8 cellular contexts compared by ENCODE assay signal in the genomic region with DNA sequence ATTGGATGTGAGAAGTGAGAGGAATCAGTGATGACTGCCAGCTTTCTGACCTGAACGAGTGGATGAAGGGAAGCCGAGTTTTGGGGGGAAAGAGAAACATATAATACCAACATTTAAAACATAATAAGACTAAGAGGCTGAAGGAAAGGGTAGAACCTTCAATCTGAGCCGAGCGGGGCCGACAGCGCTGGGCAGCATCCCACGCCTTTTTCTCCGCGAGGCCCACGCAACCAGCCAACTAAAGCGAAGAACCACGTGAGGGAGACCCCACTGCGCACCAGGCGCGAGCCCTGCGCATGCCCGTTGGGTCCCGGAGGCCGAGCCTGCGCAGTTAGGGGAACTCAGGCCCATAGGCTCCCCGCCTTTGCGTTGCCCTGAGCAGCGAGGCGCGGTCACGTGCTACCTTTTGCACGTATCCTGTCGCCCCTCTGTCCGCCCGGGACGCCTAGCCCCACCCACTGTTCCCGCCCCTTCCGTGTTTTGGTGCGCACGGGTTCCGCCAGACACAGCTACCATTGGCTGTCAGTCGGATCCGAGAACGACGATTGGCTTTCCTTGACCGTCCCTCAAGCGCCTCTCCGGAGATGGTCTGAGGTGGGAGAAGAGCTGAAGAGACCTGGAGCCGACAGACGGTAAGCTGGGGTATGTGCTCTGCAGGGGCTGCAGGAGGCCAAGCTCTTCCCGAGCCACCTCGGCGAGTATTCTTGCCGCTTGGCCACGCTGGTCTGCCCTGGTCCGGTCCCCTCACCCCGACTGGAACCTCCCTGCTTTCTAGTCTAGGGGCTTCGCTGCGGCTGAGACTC. TPM values are rescaled to one million over a fixed set of nuclear protein-coding genes. Genes with fewer than 3 reads are reported as not detected.
DNase-seq lines count a peak whose midpoint lies in the region; ATAC-seq, FAIRE-seq and TF ChIP-seq lines count a peak whose summit lies in the region.

A gene with protein sequence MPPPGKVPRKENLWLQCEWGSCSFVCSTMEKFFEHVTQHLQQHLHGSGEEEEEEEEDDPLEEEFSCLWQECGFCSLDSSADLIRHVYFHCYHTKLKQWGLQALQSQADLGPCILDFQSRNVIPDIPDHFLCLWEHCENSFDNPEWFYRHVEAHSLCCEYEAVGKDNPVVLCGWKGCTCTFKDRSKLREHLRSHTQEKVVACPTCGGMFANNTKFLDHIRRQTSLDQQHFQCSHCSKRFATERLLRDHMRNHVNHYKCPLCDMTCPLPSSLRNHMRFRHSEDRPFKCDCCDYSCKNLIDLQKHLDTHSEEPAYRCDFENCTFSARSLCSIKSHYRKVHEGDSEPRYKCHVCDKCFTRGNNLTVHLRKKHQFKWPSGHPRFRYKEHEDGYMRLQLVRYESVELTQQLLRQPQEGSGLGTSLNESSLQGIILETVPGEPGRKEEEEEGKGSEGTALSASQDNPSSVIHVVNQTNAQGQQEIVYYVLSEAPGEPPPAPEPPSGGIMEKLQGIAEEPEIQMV (plus strand): TSS at position 573 of the 803 bp plus-strand sequence. CDS start 5,365 bp downstream, outside the sequence.

- H3K9ac ChIP-seq in NT2/D1 (ENCODE audit: insufficient read length, low read depth) (peak within 1 kb of the TSS; percentile 97), H1 (replicated peaks in 1 of 4; ENCODE audit: extremely low read depth in 1 of 4, low read depth in 3 of 4, low read length in 3 of 4) (peak within 1 kb of the TSS; percentile 62 to 86 (median 77))

- no peak within 1 kb of the TSS for H3K23ac ChIP-seq in H1 (ENCODE audit: insufficient read length)

- peaks cover 0 to 8% of the 10 kb centered on the region in 2 experiments for H4K20me1 ChIP-seq in H1 (replicated peaks in 1 of 2; ENCODE audit: control insufficient read depth in 1 of 2, insufficient read depth in 2 of 2, low read length in 2 of 2)

- DNase-seq in COR-L47 (lab: John Stamatoyannopoulos, UW) (peak; percentile 99), HUDEP-2 (lab: John Stamatoyannopoulos, UW; ENCODE audit: unreplicated experiment in 76 of 76) (peak; percentile 46 to 99 (median 99)), NT2/D1 (ENCODE audit: low read depth, low spot score) (peak; percentile 99), H1 (ENCODE audit: low read depth in 1 of 2, low spot score in 2 of 2) (peak; percentile 98), memory B cell (ENCODE audit: low spot score in 2 of 2) (peak; percentile 94 to 98)
- DNase-seq in activated CD8-positive, alpha-beta memory T cell treated with anti-CD3 and anti-CD28 coated beads, Interleukin-2, amount 10 ng/mL, durations not matched to agents 7 days and 5 days = peak; percentile 100
- DNase-seq in stimulated activated CD8-positive, alpha-beta memory T cell treated with anti-CD3 and anti-CD28 coated beads, Interleukin-12 subunit alpha, Interleukin-12 subunit beta, amount 100 ng/mL, for 24 hours (ENCODE audit: extremely low read depth) = peak; percentile 99

- ATAC-seq in GM21381 (IDR thresholded peaks at IDR 0.05; ENCODE audit: unreplicated experiment) = peak; percentile 97
- peak; percentile 95 for ATAC-seq in activated CD8-positive, alpha-beta memory T cell treated with anti-CD3 and anti-CD28 coated beads, Interleukin-2, amount 10 ng/mL, durations not matched to agents 7 days and 5 days
- peak; percentile 96 for ATAC-seq in memory B cell (ENCODE audit: low read depth)

- H3K4ac ChIP-seq in H1 (replicated peaks; ENCODE audit: insufficient read length, low read depth, low read length) = peak within 1 kb of the TSS; percentile 61

- H2AK5ac ChIP-seq in H1 (ENCODE audit: low read depth, low read length) = peak within 1 kb of the TSS; percentile 25; the same call in 1 of the 2 replicates

- H3K4me3 ChIP-seq in NT2/D1 (ENCODE audit: insufficient read length, low read depth) (peak within 1 kb of the TSS; percentile 95), H1 (ENCODE audit: extremely low read depth in 1 of 4, insufficient read depth in 2 of 4, low read depth in 3 of 4, low read length in 4 of 4) (peak within 1 kb of the TSS; percentile 63 to 97 (median 93))

- peaks cover 7% of the 10 kb centered on the region; the same call in 1 of the 2 replicates for H3K79me1 ChIP-seq in H1 (ENCODE audit: low read depth, low read length)

- H3K79me2 ChIP-seq in H1 (ENCODE audit: control insufficient read depth in 1 of 2, insufficient read depth in 2 of 2, low read length in 2 of 2) = peaks cover 7 to 26% of the 10 kb centered on the region in 2 experiments

- H3K27ac Mint-ChIP-seq in activated CD8-positive, alpha-beta memory T cell treated with anti-CD3 and anti-CD28 coated beads, Interleukin-2, amount 10 ng/mL, durations not matched to agents 7 days and 5 days = peak within 1 kb of the TSS; percentile 87
- peak within 1 kb of the TSS; percentile 92 for H3K27ac Mint-ChIP-seq in memory B cell

- H4K8ac ChIP-seq in H1 (ENCODE audit: extremely low read depth, insufficient read depth, low read length) = peak within 1 kb of the TSS; percentile 87

- no peaks in the 10 kb centered on the region for H3K27me3 ChIP-seq in NT2/D1 (ENCODE audit: insufficient read depth, insufficient read length)
- no peaks in the 10 kb centered on the region for H3K27me3 ChIP-seq in H1 (replicated peaks in 1 of 4; ENCODE audit: control insufficient read depth in 3 of 4, extremely low read depth in 1 of 4, insufficient read depth in 3 of 4, low read length in 3 of 4)

- no peaks in the 10 kb centered on the region for H3K9me3 ChIP-seq in NT2/D1 (ENCODE audit: insufficient read depth, low read length)
- no peaks in the 10 kb centered on the region for H3K9me3 ChIP-seq in H1 (ENCODE audit: insufficient read depth in 2 of 2, low read depth in 1 of 2, low read length in 1 of 2)

- no peak within 1 kb of the TSS for H2BK20ac ChIP-seq in H1 (ENCODE audit: low read length)

- H3K14ac ChIP-seq in H1 (ENCODE audit: insufficient read length) = no peak within 1 kb of the TSS

- 2% methylated on average over 50 of the region's 54 CpGs; no CpG with 5 or more reads in 1 of the 2 experiments for WGBS in H1 (ENCODE audit: extremely low coverage in 1 of 2, insufficient coverage in 1 of 2, insufficient read length in 1 of 2, insufficient replicate concordance in 2 of 2, low coverage in 1 of 2, low lambda C conversion rate in 2 of 2, missing lambda C conversion rate in 1 of 2), 2 experiments

- peak within 1 kb of the TSS; percentile 70 for H2AFZ ChIP-seq in H1 (ENCODE audit: low read length)

- peak within 1 kb of the TSS; percentile 83 for H2BK12ac ChIP-seq in H1 (ENCODE audit: low read depth, low read length)

- peak within 1 kb of the TSS; percentile 85 for H4K5ac ChIP-seq in H1 (ENCODE audit: insufficient read length, low read depth, low read length)

- no peaks in the 10 kb centered on the region for H3K9me3 Mint-ChIP-seq in activated CD8-positive, alpha-beta memory T cell treated with anti-CD3 and anti-CD28 coated beads, Interleukin-2, amount 10 ng/mL, durations not matched to agents 7 days and 5 days (ENCODE audit: low read depth)
- H3K9me3 Mint-ChIP-seq in memory B cell = no peaks in the 10 kb centered on the region

- peak within 1 kb of the TSS; percentile 63; the same call in 1 of the 2 replicates for H2BK15ac ChIP-seq in H1 (ENCODE audit: low read length)

- no peak for TF ChIP-seq CTCF in H1 (IDR thresholded peaks at IDR 0.05; ENCODE audit: control extremely low read depth in 1 of 3, insufficient read depth in 1 of 3, low read depth in 1 of 3, low read length in 3 of 3)

- H2BK120ac ChIP-seq in H1 (replicated peaks; ENCODE audit: low read depth, low read length) = peak within 1 kb of the TSS; percentile 3

- H3K23me2 ChIP-seq in H1 (ENCODE audit: low read depth, low read length) = peaks cover 5% of the 10 kb centered on the region; the same call in 1 of the 2 replicates

- TF ChIP-seq EP300 in H1 (IDR thresholded peaks at IDR 0.05; ENCODE audit: borderline replicate concordance in 1 of 2, low read depth in 2 of 2, low read length in 2 of 2) = no peak

- peak within 1 kb of the TSS; percentile 74 to 81 for H3K4me2 ChIP-seq in H1 (ENCODE audit: insufficient read depth in 1 of 2, low read depth in 2 of 2, low read length in 2 of 2)

- H3K4me1 ChIP-seq in NT2/D1 (ENCODE audit: insufficient read depth, insufficient read length) = no peaks in the 10 kb centered on the region
- H3K4me1 ChIP-seq in H1 (replicated peaks in 1 of 4; ENCODE audit: control insufficient read depth in 3 of 4, insufficient read depth in 4 of 4, low read length in 3 of 4) = peaks cover 2 to 10% (median 6%) of the 10 kb centered on the region in 4 experiments; a peak in 6 of 7 replicates

- H3K36me3 ChIP-seq in NT2/D1 (ENCODE audit: insufficient read depth, insufficient read length, low read length) = peaks cover 20% of the 10 kb centered on the region
- H3K36me3 ChIP-seq in H1 (ENCODE audit: control insufficient read depth in 2 of 4, insufficient read depth in 4 of 4, low read length in 3 of 4) = peaks cover 0 to 7% (median 4%) of the 10 kb centered on the region in 4 experiments; a peak in 3 of 8 replicates

- FAIRE-seq in H1 (lab: Jason Lieb, UNC) = peak; percentile 76

- peak within 1 kb of the TSS; percentile 49 for H3K18ac ChIP-seq in H1 (ENCODE audit: extremely low read depth, low read length)

- POLR2A ChIA-PET in H1 (lab: Charles Lee; ENCODE audit: partially characterized antibody) = interaction anchor here (0.7 to 4.9 kb wide), 19 partner anchors 9 to 200 kb away, joined by 3 to 42 read pairs (median 4); a partner anchor contains a TSS

- no peak for TF ChIP-seq RAD21 in H1 (IDR thresholded peaks at IDR 0.05 in 1 of 2, conservative IDR thresholded peaks at IDR 0.05 in 1 of 2; ENCODE audit: low read depth in 2 of 2, low read length in 2 of 2)

- peak within 1 kb of the TSS; percentile 68 for H3K27ac ChIP-seq in H1 (ENCODE audit: low read depth, low read length)

- peak within 1 kb of the TSS; percentile 36 for H3K56ac ChIP-seq in H1 (replicated peaks; ENCODE audit: insufficient read length, low read depth, low read length)

- H3K27me3 Mint-ChIP-seq in activated CD8-positive, alpha-beta memory T cell treated with anti-CD3 and anti-CD28 coated beads, Interleukin-2, amount 10 ng/mL, durations not matched to agents 7 days and 5 days = no peaks in the 10 kb centered on the region
- H3K27me3 Mint-ChIP-seq in memory B cell = no peaks in the 10 kb centered on the region

- H3K4me1 Mint-ChIP-seq in activated CD8-positive, alpha-beta memory T cell treated with anti-CD3 and anti-CD28 coated beads, Interleukin-2, amount 10 ng/mL, durations not matched to agents 7 days and 5 days = peaks cover 28% of the 10 kb centered on the region
- peaks cover 20% of the 10 kb centered on the region for H3K4me1 Mint-ChIP-seq in memory B cell

- H2BK5ac ChIP-seq in H1 (ENCODE audit: low read depth, low read length) = peak within 1 kb of the TSS; percentile 79

- H4K91ac ChIP-seq in H1 (replicated peaks; ENCODE audit: insufficient read length, low read length) = peak within 1 kb of the TSS; percentile 12

- peak within 1 kb of the TSS; percentile 99 for H3K4me3 Mint-ChIP-seq in activated CD8-positive, alpha-beta memory T cell treated with anti-CD3 and anti-CD28 coated beads, Interleukin-2, amount 10 ng/mL, durations not matched to agents 7 days and 5 days
- peak within 1 kb of the TSS; percentile 90 for H3K4me3 Mint-ChIP-seq in memory B cell

- TF ChIP-seq POLR2A in H1 (IDR thresholded peaks at IDR 0.05; ENCODE audit: control extremely low read depth in 1 of 2, low read depth in 2 of 2, low read length in 2 of 2) = peak; percentile 33 to 87

- H3K36me3 Mint-ChIP-seq in activated CD8-positive, alpha-beta memory T cell treated with anti-CD3 and anti-CD28 coated beads, Interleukin-2, amount 10 ng/mL, durations not matched to agents 7 days and 5 days = peaks cover 18% of the 10 kb centered on the region
- no peaks in the 10 kb centered on the region for H3K36me3 Mint-ChIP-seq in memory B cell

- CTCF ChIA-PET in activated CD8-positive, alpha-beta memory T cell treated with anti-CD3 and anti-CD28 coated beads, Interleukin-2, amount 10 ng/mL, durations not matched to agents 7 days and 5 days (lab: Charles Lee) = interaction anchor here (0.6 to 2.8 kb wide), 10 partner anchors 12 to 202 kb away, joined by 3 to 10 read pairs (median 4); a partner anchor contains a TSS
- CTCF ChIA-PET in H1 (lab: Charles Lee; ENCODE audit: partially characterized antibody) = interaction anchor here (0.7 to 4.9 kb wide), 5 partner anchors 13 to 51 kb away, joined by 3 to 26 read pairs (median 4); a partner anchor contains a TSS

RNA-seq across cellular contexts. Expression of the gene that starts here (rescaled TPM):
- 10 to 100 TPM; 40.4 to 43.0 TPM for total RNA-seq in activated CD8-positive, alpha-beta memory T cell treated with anti-CD3 and anti-CD28 coated beads, Interleukin-2, amount 10 ng/mL, durations not matched to agents 7 days and 5 days
- 35.0 and 36.6 TPM in 2 replicates for total RNA-seq in H1 (2021; fragmentation: NEBNext Ultra II Directional; extraction: Animal tissue kit (Norgen Biotek cat#: 25700))
- polyA plus RNA-seq in H1 (2011; rRNA removed) = 37.3 and 41.2 TPM in 2 replicates
- polyA plus RNA-seq in H1 (2011; cell fraction: cytosol; rRNA removed) = 42.7 TPM
- polyA plus RNA-seq in H1 (2011; cell fraction: nucleus; rRNA removed) = 75.6 TPM
- 21.7 to 33.1 TPM (median 27.9 TPM) in 4 replicates for polyA plus RNA-seq in H1 (2012, experiment 1 of 2)
- 15.8 TPM for polyA plus RNA-seq in H1 (2012, experiment 2 of 2)
- polyA plus RNA-seq in H1 (2013, experiment 1 of 2) = 21.5 TPM
- polyA plus RNA-seq in H1 (2013, experiment 2 of 2) = 19.9 TPM
- polyA minus RNA-seq in H1 (2011; rRNA and poly(A)+ RNA removed) = 55.7 and 67.4 TPM in 2 replicates
- polyA minus RNA-seq in H1 (2011; cell fraction: cytosol; rRNA and poly(A)+ RNA removed) = 22.5 TPM
- polyA minus RNA-seq in H1 (2011; cell fraction: nucleus; rRNA and poly(A)+ RNA removed) = 48.1 TPM

Comparison
In these comparisons a context has a peak if more than half of its experiments do, and no peak if none do; other contexts are left out.
1. Peak in every context shown above with its lines: DNase-seq, ATAC-seq, H3K4me3 ChIP-seq and H3K27ac ChIP-seq.